ENCODE assay signal across 10 cellular contexts in the genomic region with DNA sequence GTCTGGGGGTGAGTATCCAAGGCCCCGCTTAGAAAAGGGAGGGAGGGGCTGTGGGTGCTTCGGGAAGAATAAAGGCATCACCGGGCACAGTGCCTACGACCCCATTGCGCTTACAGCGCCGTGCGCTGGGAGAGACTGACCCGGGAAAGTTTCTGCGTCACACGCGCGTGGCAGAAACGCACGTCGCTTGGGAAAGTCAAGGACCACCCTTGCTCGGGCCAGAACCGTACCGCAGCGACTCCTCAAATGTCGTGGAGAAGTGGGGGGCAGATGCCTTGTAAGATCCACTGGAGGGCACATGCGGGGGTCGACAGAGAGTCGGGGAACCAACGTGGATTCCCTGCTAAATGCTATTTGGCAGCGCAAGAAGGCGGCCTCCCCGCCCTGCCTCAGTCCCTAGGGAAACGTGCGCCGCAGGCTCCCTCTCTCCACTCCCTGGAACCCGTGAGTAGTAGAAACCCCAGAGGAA. TPM values are rescaled to one million over a fixed set of nuclear protein-coding genes. Genes with fewer than 3 reads are reported as not detected.
DNase-seq lines count a peak whose midpoint lies in the region; ATAC-seq and TF ChIP-seq lines count a peak whose summit lies in the region.
"Had no signal": no experiment of that assay in that cellular context is flagged by ENCODE, and none has a peak within 500 bp of the region (broad histone marks: within the 10 kb centered on the region; RNA-seq: fewer than 3 reads in every experiment).

No MANE protein-coding gene starts in this region.

- H3K4me3 ChIP-seq in ascending aorta = peak overlapping the region; percentile 68 to 85
- H3K4me3 ChIP-seq in prostate gland = peak overlapping the region; percentile 48 to 60

- peaks cover 0 to 2% of the 10 kb centered on the region in 2 donors for H3K36me3 ChIP-seq in ascending aorta
- H3K36me3 ChIP-seq in prostate gland = no peaks in the 10 kb centered on the region

- no peak for ATAC-seq in HG03139 (IDR thresholded peaks at IDR 0.05; ENCODE audit: unreplicated experiment)

- H3K27me3 ChIP-seq in ascending aorta = no peaks in the 10 kb centered on the region
- H3K27me3 ChIP-seq in prostate gland (replicated peaks; ENCODE audit: insufficient read depth) = no peaks in the 10 kb centered on the region

- BruUV-seq in Calu3 (replicated peaks; lab: Mats Ljungman, UMichigan) = no TSS peak

- TF ChIP-seq POLR2A in prostate gland (IDR thresholded peaks at IDR 0.05) = no peak

- WGBS in prostate gland = under 1% methylated on average over 30 of the region's 32 CpGs

- TF ChIP-seq CTCF in Calu3 (IDR thresholded peaks at IDR 0.05; ENCODE audit: unreplicated experiment) (no peak), ascending aorta (IDR thresholded peaks at IDR 0.05) (no peak), prostate gland (IDR thresholded peaks at IDR 0.05) (no peak)

- peaks cover 63% of the 10 kb centered on the region for H3K36me3 Mint-ChIP-seq in Calu3 (ENCODE audit: insufficient read depth, unreplicated experiment)
- H3K36me3 Mint-ChIP-seq: activated CD4-positive, alpha-beta memory T cell treated with anti-CD3 and anti-CD28 coated beads for 36 hours had no signal

- H3K27ac Mint-ChIP-seq in Calu3 (ENCODE audit: unreplicated experiment) = peak overlapping the region; percentile 97
- H3K27ac Mint-ChIP-seq: activated CD4-positive, alpha-beta memory T cell treated with anti-CD3 and anti-CD28 coated beads for 36 hours had no signal

- no peaks in the 10 kb centered on the region for H3K9me3 ChIP-seq in ascending aorta
- H3K9me3 ChIP-seq in prostate gland = no peaks in the 10 kb centered on the region

- intact Hi-C loops in Calu3 (cut with micrococcal nuclease; ENCODE audit: unreplicated experiment) (loop anchor here (5.0 to 10.0 kb wide), 2 partner anchors 153 to 489 kb away; no protein-coding TSS in a partner anchor), ascending aorta (cut with DNase I) (loop anchor here (5.0 to 10.0 kb wide), 4 partner anchors 57 to 559 kb away; no protein-coding TSS in a partner anchor), prostate gland (cut with DNase I) (loop anchor here (5.0 to 10.0 kb wide), 4 partner anchors 73 to 729 kb away; no protein-coding TSS in a partner anchor)

- H3K4me1 ChIP-seq in ascending aorta (peaks cover 0 to 5% of the 10 kb centered on the region in 2 donors), prostate gland (replicated peaks) (no peaks in the 10 kb centered on the region)

- H3K27ac ChIP-seq in ascending aorta = peak overlapping the region; percentile 96 to 97
- H3K27ac ChIP-seq in prostate gland = peak overlapping the region; percentile 93 to 94

- CTCF ChIA-PET in Calu3 (lab: Charles Lee) = no interaction called here

- peak overlapping the region; percentile 81 for H3K4me3 Mint-ChIP-seq in Calu3 (ENCODE audit: low read depth, unreplicated experiment)
- H3K4me3 Mint-ChIP-seq: activated CD4-positive, alpha-beta memory T cell treated with anti-CD3 and anti-CD28 coated beads for 36 hours had no signal

- H3K27me3 Mint-ChIP-seq in Calu3 (ENCODE audit: unreplicated experiment) = no peaks in the 10 kb centered on the region

- peaks cover 17% of the 10 kb centered on the region for H3K4me1 Mint-ChIP-seq in Calu3 (ENCODE audit: low read depth, unreplicated experiment)

- no peaks in the 10 kb centered on the region for H3K9me3 Mint-ChIP-seq in Calu3 (ENCODE audit: low read depth, unreplicated experiment)
- H3K9me3 Mint-ChIP-seq: activated CD4-positive, alpha-beta memory T cell treated with anti-CD3 and anti-CD28 coated beads for 36 hours had no signal

- no peak for DNase-seq in Calu3
- peak in 1 of 2 donors; percentile 81 for DNase-seq in ascending aorta (ENCODE audit: low spot score in 2 of 2)
- peak; percentile 13 for DNase-seq in hepatic stellate cell (ENCODE audit: low spot score)
- peak; percentile 34 for DNase-seq in prostate gland (ENCODE audit: low spot score)
- DNase-seq in NCI-H446 treated with DMSO at 0.1 percent for 48 hours (lab: John Stamatoyannopoulos, UW) = no peak
- no peak for DNase-seq in foreskin melanocyte
- DNase-seq in GDM1 (lab: John Stamatoyannopoulos, UW) = no peak
- DNase-seq: activated CD4-positive, alpha-beta memory T cell treated with anti-CD3 and anti-CD28 coated beads for 36 hours; GF-D8 had no signal

RNA-seq across cellular contexts. Expression of a gene that starts 2.4 kb away (rescaled TPM):
- total RNA-seq in Calu3 (2022) (54.6 and 63.3 TPM in 2 replicates), ascending aorta (74.1 TPM), prostate gland (10 to 100 TPM; 30.0 to 31.0 TPM)
- total RNA-seq: activated CD4-positive, alpha-beta memory T cell treated with anti-CD3 and anti-CD28 coated beads for 36 hours had no signal

Comparison
In these comparisons a context has a peak if more than half of its experiments do, and no peak if none do; other contexts are left out.
1. DNase-seq: peak in hepatic stellate cell (single experiment) and prostate gland (single experiment); none in Calu3 (single experiment), NCI-H446 treated with DMSO at 0.1 percent for 48 hours (single experiment), foreskin melanocyte (single experiment) and GDM1 (single experiment).